ENCODE assay signal across 16 cellular contexts in the genomic region with DNA sequence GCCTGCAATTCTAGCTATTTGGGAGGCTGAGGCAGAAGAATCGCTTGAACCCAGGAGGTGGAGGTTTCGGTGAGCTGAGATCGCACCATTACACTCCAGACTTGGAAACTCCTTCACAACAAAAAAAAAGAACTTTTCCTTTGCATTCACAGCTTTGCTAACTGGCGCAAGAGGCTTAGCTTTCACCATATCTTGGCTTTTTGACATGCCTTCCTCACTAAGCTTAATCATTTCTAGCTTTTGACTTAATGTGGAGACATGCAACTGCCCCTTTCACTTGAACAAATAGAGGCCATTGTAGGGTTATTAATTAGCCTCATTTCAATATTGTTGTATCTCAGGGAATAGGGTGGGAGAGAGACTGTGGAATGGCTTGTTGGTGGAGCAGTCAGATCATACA. TPM values are rescaled to one million over a fixed set of nuclear protein-coding genes. Genes with fewer than 3 reads are reported as not detected.
A peak's percentile ranks its signal among the peaks of the same experiment; 100 is the strongest.
DNase-seq lines count a peak whose midpoint lies in the region; ATAC-seq and TF ChIP-seq lines count a peak whose summit lies in the region.
"Had no signal": no experiment of that assay in that cellular context is flagged by ENCODE, and none has a peak within 500 bp of the region (broad histone marks: within the 10 kb centered on the region; RNA-seq: fewer than 3 reads in every experiment).

No MANE protein-coding gene starts in this region.

- peak; percentile 36 for DNase-seq in adipocyte (ENCODE audit: low read depth)
- peak; percentile 46 for DNase-seq in fibroblast of the aortic adventitia (ENCODE audit: low read depth)
- no peak for DNase-seq in activated T-helper 2 cell treated with anti-CD3 and anti-CD28 coated beads, Interferon-gamma antibody, Interleukin-2, Interleukin-4, amounts not matched to agents 10 μg/mL and 5 μg/mL and 100 μg/mL, durations not matched to agents 14 hours and 24 hours and 36 hours (ENCODE audit: low spot score)
- no peak for DNase-seq in NCI-H1105 treated with DMSO at 0.1 percent for 48 hours (lab: John Stamatoyannopoulos, UW)
- no peak for DNase-seq in NAMALWA (ENCODE audit: low spot score)
- DNase-seq: activated CD8-positive, alpha-beta memory T cell treated with anti-CD3 and anti-CD28 coated beads, Interleukin-2, amount 10 ng/mL, durations not matched to agents 7 days and 5 days; activated effector memory CD4-positive, alpha-beta T cell treated with Interleukin-2 at 50 U/mL for 16 hours; MM.1S; NCI-H2081; NCI-H510A treated with DMSO at 0.1 percent for 48 hours; SIG-M5; stimulated activated naive CD4-positive, alpha-beta T cell treated with Interleukin-2 at 50 U/mL for 16 hours had no signal

- ATAC-seq in HG03159 (IDR thresholded peaks at IDR 0.05; ENCODE audit: unreplicated experiment): no peak
- ATAC-seq: activated CD8-positive, alpha-beta memory T cell treated with anti-CD3 and anti-CD28 coated beads, Interleukin-2, amount 10 ng/mL, durations not matched to agents 7 days and 5 days had no signal

- peak overlapping the region; percentile 34 for H3K4me2 ChIP-seq in BLaER1
- peak overlapping the region; percentile 54 for H3K4me2 ChIP-seq in skeletal muscle satellite cell (ENCODE audit: low read length)

- H3K9ac ChIP-seq in BLaER1 (no peak overlapping the region), adipocyte (ENCODE audit: low read length) (no peak overlapping the region), skeletal muscle satellite cell (ENCODE audit: low read depth, low read length) (no peak overlapping the region)

- H3K4me3 ChIP-seq in BLaER1 (no peak overlapping the region), adipocyte (ENCODE audit: low read length) (peak overlapping the region; percentile 37), fibroblast of the aortic adventitia (ENCODE audit: low read depth, low read length) (no peak overlapping the region), skeletal muscle satellite cell (ENCODE audit: low read length) (no peak overlapping the region)
- H3K4me3 ChIP-seq: left lung had no signal

- H3K27me3 ChIP-seq in BLaER1 (no peaks in the 10 kb centered on the region), adipocyte (replicated peaks; ENCODE audit: control insufficient read depth, insufficient read depth, low read length) (no peaks in the 10 kb centered on the region), skeletal muscle satellite cell (ENCODE audit: control insufficient read depth, insufficient read depth, low read length) (no peaks in the 10 kb centered on the region)
- H3K27me3 ChIP-seq: left lung had no signal

- H3K4me1 ChIP-seq in BLaER1: peaks cover 38% of the 10 kb centered on the region
- H3K4me1 ChIP-seq in adipocyte (ENCODE audit: control insufficient read depth, insufficient read depth, low read length): peaks cover 29% of the 10 kb centered on the region
- peaks cover 22% of the 10 kb centered on the region for H3K4me1 ChIP-seq in skeletal muscle satellite cell (ENCODE audit: control insufficient read depth, insufficient read depth, low read length)

- no peak for TF ChIP-seq CTCF in fibroblast of the aortic adventitia (IDR thresholded peaks at IDR 0.05; ENCODE audit: insufficient read depth, low read length)

- peaks cover 28% of the 10 kb centered on the region for H3K4me1 Mint-ChIP-seq in activated T-helper 2 cell treated with anti-CD3 and anti-CD28 coated beads, Interferon-gamma antibody, Interleukin-2, Interleukin-4, amounts not matched to agents 10 μg/mL and 5 μg/mL and 100 μg/mL, durations not matched to agents 14 hours and 24 hours and 36 hours (ENCODE audit: low read depth)

- peaks cover 27% of the 10 kb centered on the region for H3K36me3 Mint-ChIP-seq in activated T-helper 2 cell treated with anti-CD3 and anti-CD28 coated beads, Interferon-gamma antibody, Interleukin-2, Interleukin-4, amounts not matched to agents 10 μg/mL and 5 μg/mL and 100 μg/mL, durations not matched to agents 14 hours and 24 hours and 36 hours (ENCODE audit: low read depth)

- intact Hi-C loops in activated T-helper 2 cell treated with anti-CD3 and anti-CD28 coated beads, Interferon-gamma antibody, Interleukin-2, Interleukin-4, amounts not matched to agents 10 μg/mL and 5 μg/mL and 100 μg/mL, durations not matched to agents 14 hours and 24 hours and 36 hours (cut with micrococcal nuclease): no loop called here

- no peak overlapping the region for H3K4me3 Mint-ChIP-seq in activated T-helper 2 cell treated with anti-CD3 and anti-CD28 coated beads, Interferon-gamma antibody, Interleukin-2, Interleukin-4, amounts not matched to agents 10 μg/mL and 5 μg/mL and 100 μg/mL, durations not matched to agents 14 hours and 24 hours and 36 hours (ENCODE audit: low read depth)
- H3K4me3 Mint-ChIP-seq: activated CD8-positive, alpha-beta memory T cell treated with anti-CD3 and anti-CD28 coated beads, Interleukin-2, amount 10 ng/mL, durations not matched to agents 7 days and 5 days had no signal

- H3K36me3 ChIP-seq in BLaER1 (peaks cover 50% of the 10 kb centered on the region), adipocyte (ENCODE audit: control insufficient read depth, insufficient read depth, low read length, severe bottlenecking) (no peaks in the 10 kb centered on the region), skeletal muscle satellite cell (ENCODE audit: insufficient read depth, low read length) (no peaks in the 10 kb centered on the region)
- H3K36me3 ChIP-seq: left lung had no signal

- no peaks in the 10 kb centered on the region for H3K27me3 Mint-ChIP-seq in activated T-helper 2 cell treated with anti-CD3 and anti-CD28 coated beads, Interferon-gamma antibody, Interleukin-2, Interleukin-4, amounts not matched to agents 10 μg/mL and 5 μg/mL and 100 μg/mL, durations not matched to agents 14 hours and 24 hours and 36 hours (ENCODE audit: low read depth)
- H3K27me3 Mint-ChIP-seq: activated CD8-positive, alpha-beta memory T cell treated with anti-CD3 and anti-CD28 coated beads, Interleukin-2, amount 10 ng/mL, durations not matched to agents 7 days and 5 days had no signal

- H4K20me1 ChIP-seq in BLaER1: peaks cover 99% of the 10 kb centered on the region

- H3K9me3 ChIP-seq in BLaER1 (no peaks in the 10 kb centered on the region), adipocyte (ENCODE audit: control insufficient read depth, low read length) (no peaks in the 10 kb centered on the region), skeletal muscle satellite cell (replicated peaks; ENCODE audit: low read length) (no peaks in the 10 kb centered on the region)
- H3K9me3 ChIP-seq: left lung had no signal

- H3K27ac Mint-ChIP-seq in activated T-helper 2 cell treated with anti-CD3 and anti-CD28 coated beads, Interferon-gamma antibody, Interleukin-2, Interleukin-4, amounts not matched to agents 10 μg/mL and 5 μg/mL and 100 μg/mL, durations not matched to agents 14 hours and 24 hours and 36 hours: no peak overlapping the region
- H3K27ac Mint-ChIP-seq: activated CD8-positive, alpha-beta memory T cell treated with anti-CD3 and anti-CD28 coated beads, Interleukin-2, amount 10 ng/mL, durations not matched to agents 7 days and 5 days had no signal

- no peaks in the 10 kb centered on the region for H3K9me3 Mint-ChIP-seq in activated T-helper 2 cell treated with anti-CD3 and anti-CD28 coated beads, Interferon-gamma antibody, Interleukin-2, Interleukin-4, amounts not matched to agents 10 μg/mL and 5 μg/mL and 100 μg/mL, durations not matched to agents 14 hours and 24 hours and 36 hours

- 0 out of 2 replicates have a peak overlapping the region, but pooled peaks have one; percentile 19 for H3K27ac ChIP-seq in BLaER1
- H3K27ac ChIP-seq: left lung had no signal

RNA-seq across cellular contexts. Expression of a gene that starts 8.7 kb away (rescaled TPM):
- total RNA-seq in fibroblast of the aortic adventitia (ENCODE audit: low replicate concordance): 42.4 and 56.2 TPM in 2 replicates
- total RNA-seq in skeletal muscle satellite cell (2012; rRNA removed): 41.7 and 48.2 TPM in 2 replicates
- 81.2 and 84.0 TPM in 2 replicates for total RNA-seq in activated T-helper 2 cell treated with anti-CD3 and anti-CD28 coated beads, Interferon-gamma antibody, Interleukin-2, Interleukin-4, amounts not matched to agents 10 μg/mL and 5 μg/mL and 100 μg/mL, durations not matched to agents 14 hours and 24 hours and 36 hours

RNA-seq across cellular contexts. Expression of a gene that starts 43.8 kb away (rescaled TPM):
- 3.3 and 9.0 TPM in 2 replicates for total RNA-seq in fibroblast of the aortic adventitia (ENCODE audit: low replicate concordance)
- 7.6 and 9.8 TPM in 2 replicates for total RNA-seq in skeletal muscle satellite cell (2012; rRNA removed)
- total RNA-seq in activated T-helper 2 cell treated with anti-CD3 and anti-CD28 coated beads, Interferon-gamma antibody, Interleukin-2, Interleukin-4, amounts not matched to agents 10 μg/mL and 5 μg/mL and 100 μg/mL, durations not matched to agents 14 hours and 24 hours and 36 hours: 32.5 and 34.5 TPM in 2 replicates

Comparison
In these comparisons a context has a peak if more than half of its experiments do, and no peak if none do; other contexts are left out.
1. DNase-seq: peak in adipocyte (single experiment) and fibroblast of the aortic adventitia (single experiment); none in activated T-helper 2 cell treated with anti-CD3 and anti-CD28 coated beads, Interferon-gamma antibody, Interleukin-2, Interleukin-4, amounts not matched to agents 10 μg/mL and 5 μg/mL and 100 μg/mL, durations not matched to agents 14 hours and 24 hours and 36 hours (single experiment), NCI-H1105 treated with DMSO at 0.1 percent for 48 hours (single experiment) and NAMALWA (single experiment).